20 cellular contexts compared by ENCODE assay signal in genomic region chr16:74811911-74812310, GRCh38. TPM values are rescaled to one million over a fixed set of nuclear protein-coding genes. Genes with fewer than 3 reads are reported as not detected.
"Had no signal": no experiment of that assay in that cellular context is flagged by ENCODE, and none has a peak within 500 bp of the region (broad histone marks: within the 10 kb centered on the region; RNA-seq: fewer than 3 reads in every experiment).

No MANE protein-coding gene starts in this region.

- H3K4me3 ChIP-seq: heart right ventricle, vagina had no signal

- H3K27ac Mint-ChIP-seq: activated CD4-positive, alpha-beta memory T cell treated with anti-CD3 and anti-CD28 coated beads, Interleukin-2, amount 10 ng/mL, durations not matched to agents 7 days and 5 days; activated CD4-positive, alpha-beta T cell treated with anti-CD3 and anti-CD28 coated beads for 36 hours; activated CD8-positive, alpha-beta memory T cell treated with anti-CD3 and anti-CD28 coated beads, Interleukin-2, amount 10 ng/mL, durations not matched to agents 7 days and 5 days; activated naive CD8-positive, alpha-beta T cell treated with anti-CD3 and anti-CD28 coated beads, Interleukin-2, amount 10 ng/mL, durations not matched to agents 7 days and 5 days; brain; immature natural killer cell; mesothelial cell of epicardium; nephron progenitor cell; T-helper 2 cell treated with Interferon-gamma antibody and Interleukin-4, amounts not matched to agents 5 μg/mL and 100 μg/mL, for 36 hours; WTC11 had no signal

- H3K9me3 ChIP-seq: vagina had no signal

- H3K36me3 ChIP-seq: heart right ventricle, vagina had no signal

- H3K27me3 Mint-ChIP-seq: activated CD4-positive, alpha-beta T cell treated with anti-CD3 and anti-CD28 coated beads for 36 hours; activated CD8-positive, alpha-beta memory T cell treated with anti-CD3 and anti-CD28 coated beads, Interleukin-2, amount 10 ng/mL, durations not matched to agents 7 days and 5 days; activated naive CD8-positive, alpha-beta T cell treated with anti-CD3 and anti-CD28 coated beads, Interleukin-2, amount 10 ng/mL, durations not matched to agents 7 days and 5 days had no signal

- ATAC-seq: activated CD4-positive, alpha-beta T cell treated with anti-CD3 and anti-CD28 coated beads for 36 hours; activated CD8-positive, alpha-beta memory T cell treated with anti-CD3 and anti-CD28 coated beads, Interleukin-2, amount 10 ng/mL, durations not matched to agents 7 days and 5 days; heart right ventricle; WTC11 had no signal

- H3K9me3 Mint-ChIP-seq: activated CD4-positive, alpha-beta memory T cell treated with anti-CD3 and anti-CD28 coated beads, Interleukin-2, amount 10 ng/mL, durations not matched to agents 7 days and 5 days; activated naive CD8-positive, alpha-beta T cell treated with anti-CD3 and anti-CD28 coated beads, Interleukin-2, amount 10 ng/mL, durations not matched to agents 7 days and 5 days had no signal

- DNase-seq: activated CD4-positive, alpha-beta memory T cell treated with anti-CD3 and anti-CD28 coated beads, Interleukin-2, amount 10 ng/mL, durations not matched to agents 7 days and 5 days; activated CD4-positive, alpha-beta T cell treated with anti-CD3 and anti-CD28 coated beads for 36 hours; activated CD8-positive, alpha-beta memory T cell treated with anti-CD3 and anti-CD28 coated beads, Interleukin-2, amount 10 ng/mL, durations not matched to agents 7 days and 5 days; activated naive CD8-positive, alpha-beta T cell treated with anti-CD3 and anti-CD28 coated beads, Interleukin-2, amount 10 ng/mL, durations not matched to agents 7 days and 5 days; central memory CD4-positive, alpha-beta T cell; erythroblast; heart right ventricle; immature natural killer cell; nephron progenitor cell; stimulated activated CD4-positive, alpha-beta T cell treated with anti-CD3 and anti-CD28 coated beads, Interleukin-2, amount 100 ng/mL, for 24 hours; stimulated activated naive CD4-positive, alpha-beta T cell treated with Interleukin-2 at 50 U/mL for 16 hours; trophoblast cell had no signal

- H3K27me3 ChIP-seq: heart right ventricle, vagina had no signal

- H3K4me3 Mint-ChIP-seq: activated CD4-positive, alpha-beta memory T cell treated with anti-CD3 and anti-CD28 coated beads, Interleukin-2, amount 10 ng/mL, durations not matched to agents 7 days and 5 days; activated CD4-positive, alpha-beta T cell treated with anti-CD3 and anti-CD28 coated beads for 36 hours; activated CD8-positive, alpha-beta memory T cell treated with anti-CD3 and anti-CD28 coated beads, Interleukin-2, amount 10 ng/mL, durations not matched to agents 7 days and 5 days; activated naive CD8-positive, alpha-beta T cell treated with anti-CD3 and anti-CD28 coated beads, Interleukin-2, amount 10 ng/mL, durations not matched to agents 7 days and 5 days; brain; immature natural killer cell; mesothelial cell of epicardium; nephron progenitor cell; T-helper 2 cell treated with Interferon-gamma antibody and Interleukin-4, amounts not matched to agents 5 μg/mL and 100 μg/mL, for 36 hours; WTC11 had no signal

- H3K36me3 Mint-ChIP-seq: activated CD8-positive, alpha-beta memory T cell treated with anti-CD3 and anti-CD28 coated beads, Interleukin-2, amount 10 ng/mL, durations not matched to agents 7 days and 5 days; brain; immature natural killer cell had no signal

- H3K4me1 Mint-ChIP-seq: activated CD4-positive, alpha-beta memory T cell treated with anti-CD3 and anti-CD28 coated beads, Interleukin-2, amount 10 ng/mL, durations not matched to agents 7 days and 5 days; activated CD4-positive, alpha-beta T cell treated with anti-CD3 and anti-CD28 coated beads for 36 hours; activated CD8-positive, alpha-beta memory T cell treated with anti-CD3 and anti-CD28 coated beads, Interleukin-2, amount 10 ng/mL, durations not matched to agents 7 days and 5 days; activated naive CD8-positive, alpha-beta T cell treated with anti-CD3 and anti-CD28 coated beads, Interleukin-2, amount 10 ng/mL, durations not matched to agents 7 days and 5 days; immature natural killer cell had no signal

- H3K27ac ChIP-seq: heart right ventricle, vagina had no signal

RNA-seq across cellular contexts. Expression of gene FA2H, which starts 37.3 kb away (rescaled TPM):
- total RNA-seq: activated CD4-positive, alpha-beta T cell treated with anti-CD3 and anti-CD28 coated beads for 36 hours; activated naive CD8-positive, alpha-beta T cell treated with anti-CD3 and anti-CD28 coated beads, Interleukin-2, amount 10 ng/mL, durations not matched to agents 7 days and 5 days; mesothelial cell of epicardium; posterior vena cava; skeletal muscle tissue; subcutaneous adipose tissue; vagina had no signal
- polyA plus RNA-seq: immature natural killer cell had no signal
